In the genomic region with DNA sequence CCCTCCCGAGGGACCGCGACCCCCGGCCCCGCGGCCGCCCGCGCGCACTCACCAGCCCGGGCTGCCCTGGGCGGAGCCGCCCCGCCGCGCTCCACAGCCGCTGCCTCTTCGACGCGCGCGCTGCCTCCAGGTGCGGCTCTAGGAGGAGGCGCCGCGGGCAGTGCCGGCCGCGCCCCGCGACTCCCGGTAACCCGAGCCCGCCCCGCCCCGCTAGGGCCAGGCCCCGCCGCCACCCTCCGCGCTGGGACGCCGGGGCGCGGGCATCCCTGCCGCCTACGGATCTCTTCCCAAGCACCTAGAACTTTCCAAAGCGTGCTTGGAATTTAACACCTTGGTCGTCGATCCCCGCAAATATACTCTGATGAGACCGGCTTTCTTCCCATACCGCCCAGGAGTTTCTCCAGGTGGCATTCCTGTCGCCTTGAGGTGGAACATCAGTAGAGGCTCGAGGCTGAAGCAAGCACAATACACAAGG, we compare ENCODE assay signal across 8 cellular contexts. TPM values are rescaled to one million over a fixed set of nuclear protein-coding genes. Genes with fewer than 3 reads are reported as not detected.
DNase-seq lines count a peak whose midpoint lies in the region; ATAC-seq and TF ChIP-seq lines count a peak whose summit lies in the region.

A gene with protein sequence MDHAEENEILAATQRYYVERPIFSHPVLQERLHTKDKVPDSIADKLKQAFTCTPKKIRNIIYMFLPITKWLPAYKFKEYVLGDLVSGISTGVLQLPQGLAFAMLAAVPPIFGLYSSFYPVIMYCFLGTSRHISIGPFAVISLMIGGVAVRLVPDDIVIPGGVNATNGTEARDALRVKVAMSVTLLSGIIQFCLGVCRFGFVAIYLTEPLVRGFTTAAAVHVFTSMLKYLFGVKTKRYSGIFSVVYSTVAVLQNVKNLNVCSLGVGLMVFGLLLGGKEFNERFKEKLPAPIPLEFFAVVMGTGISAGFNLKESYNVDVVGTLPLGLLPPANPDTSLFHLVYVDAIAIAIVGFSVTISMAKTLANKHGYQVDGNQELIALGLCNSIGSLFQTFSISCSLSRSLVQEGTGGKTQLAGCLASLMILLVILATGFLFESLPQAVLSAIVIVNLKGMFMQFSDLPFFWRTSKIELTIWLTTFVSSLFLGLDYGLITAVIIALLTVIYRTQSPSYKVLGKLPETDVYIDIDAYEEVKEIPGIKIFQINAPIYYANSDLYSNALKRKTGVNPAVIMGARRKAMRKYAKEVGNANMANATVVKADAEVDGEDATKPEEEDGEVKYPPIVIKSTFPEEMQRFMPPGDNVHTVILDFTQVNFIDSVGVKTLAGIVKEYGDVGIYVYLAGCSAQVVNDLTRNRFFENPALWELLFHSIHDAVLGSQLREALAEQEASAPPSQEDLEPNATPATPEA (minus strand): TSS at position 162 of the 475 bp plus-strand sequence. CDS start 24,693 bp downstream, outside the sequence.

- WGBS in mesenchymal stem cell = 6% methylated on average over 34 of the region's 54 CpGs

- H3K27me3 Mint-ChIP-seq in chondrocyte (ENCODE audit: low read depth) = peaks cover 75% of the 10 kb centered on the region

- no peaks in the 10 kb centered on the region for H4K20me1 ChIP-seq in Karpas-422 (ENCODE audit: insufficient read depth, low read depth, low read length)

- no peak within 1 kb of the TSS for H3K14ac ChIP-seq in mesenchymal stem cell (ENCODE audit: low read length in 2 of 2)

- H3K9me2 ChIP-seq in Karpas-422 (replicated peaks; ENCODE audit: insufficient read depth, low read length) = no peaks in the 10 kb centered on the region

- TF ChIP-seq CTCF in GM12875 (IDR thresholded peaks at IDR 0.05; ENCODE audit: borderline replicate concordance, insufficient read depth, low read depth, low read length) = no peak
- no peak for TF ChIP-seq CTCF in chondrocyte (IDR thresholded peaks at IDR 0.05)

- H3K27me3 ChIP-seq in mesenchymal stem cell (ENCODE audit: control insufficient read depth in 1 of 2, insufficient read depth in 1 of 2, low read length in 2 of 2) = peaks cover 49 to 61% of the 10 kb centered on the region in 2 experiments
- H3K27me3 ChIP-seq in Karpas-422 (ENCODE audit: low read length) = 0 out of 2 replicates have a peak, but pooled peaks cover 3% of the 10 kb centered on the region

- H2BK5ac ChIP-seq in mesenchymal stem cell (ENCODE audit: low read depth, low read length, poor library complexity, severe bottlenecking) = no peak within 1 kb of the TSS

- ATAC-seq in HG02588 (IDR thresholded peaks at IDR 0.05; ENCODE audit: unreplicated experiment) = no peak

- no peak within 1 kb of the TSS for H2BK12ac ChIP-seq in mesenchymal stem cell (ENCODE audit: low read length in 2 of 2)

- no peak within 1 kb of the TSS for H3K27ac ChIP-seq in mesenchymal stem cell (ENCODE audit: low read length, poor library complexity, severe bottlenecking)
- H3K27ac ChIP-seq in Karpas-422 (ENCODE audit: low read length) = no peak within 1 kb of the TSS

- H3K9me3 Mint-ChIP-seq in chondrocyte (ENCODE audit: low read depth) = peaks cover 4% of the 10 kb centered on the region

- no peak within 1 kb of the TSS for H2BK120ac ChIP-seq in mesenchymal stem cell (ENCODE audit: low read depth, low read length)

- H2AK5ac ChIP-seq in mesenchymal stem cell (ENCODE audit: low read length, severe bottlenecking) = no peak within 1 kb of the TSS

- peaks cover 10% of the 10 kb centered on the region for H3K4me1 Mint-ChIP-seq in chondrocyte (ENCODE audit: low read depth)

- H3K9me3 ChIP-seq in mesenchymal stem cell (ENCODE audit: control insufficient read depth, low read length) (no peaks in the 10 kb centered on the region), Karpas-422 (ENCODE audit: low read length) (no peaks in the 10 kb centered on the region)

- peak within 1 kb of the TSS; percentile 39 for H2AFZ ChIP-seq in mesenchymal stem cell (ENCODE audit: low read depth, low read length)
- H2AFZ ChIP-seq in Karpas-422 (ENCODE audit: low read length) = no peak within 1 kb of the TSS

- H3K27ac Mint-ChIP-seq in chondrocyte (ENCODE audit: unreplicated experiment) = no peak within 1 kb of the TSS

- no peak within 1 kb of the TSS for H2BK15ac ChIP-seq in mesenchymal stem cell (ENCODE audit: low read depth, poor library complexity, severe bottlenecking)

- no peak within 1 kb of the TSS for H4K91ac ChIP-seq in mesenchymal stem cell (ENCODE audit: low read length)

- H3K4me2 ChIP-seq in mesenchymal stem cell (ENCODE audit: low read length, poor library complexity, severe bottlenecking) (peak within 1 kb of the TSS; percentile 79), Karpas-422 (ENCODE audit: low read depth, low read length, poor library complexity, severe bottlenecking) (no peak within 1 kb of the TSS)

- peak within 1 kb of the TSS; percentile 70 for H3K4me3 Mint-ChIP-seq in chondrocyte (ENCODE audit: unreplicated experiment)

- H3K36me3 Mint-ChIP-seq in chondrocyte (ENCODE audit: low read depth) = peaks cover 3% of the 10 kb centered on the region

- no peak within 1 kb of the TSS for H3K23ac ChIP-seq in mesenchymal stem cell (ENCODE audit: low read length in 2 of 2)

- peak within 1 kb of the TSS; percentile 5 for H3K4me3 ChIP-seq in GM12875 (ENCODE audit: low read depth, low read length)
- peak within 1 kb of the TSS; percentile 31 to 70 for H3K4me3 ChIP-seq in mesenchymal stem cell (ENCODE audit: insufficient read depth in 1 of 2, low read depth in 1 of 2, low read length in 2 of 2)
- H3K4me3 ChIP-seq in Karpas-422 (ENCODE audit: low read length) = no peak within 1 kb of the TSS

- peaks cover 10% of the 10 kb centered on the region for H3K4me1 ChIP-seq in mesenchymal stem cell (ENCODE audit: control insufficient read depth, insufficient read depth, low read depth, low read length)
- no peaks in the 10 kb centered on the region for H3K4me1 ChIP-seq in Karpas-422 (ENCODE audit: low read length)

- peak within 1 kb of the TSS; percentile 14 for H3K9ac ChIP-seq in mesenchymal stem cell (ENCODE audit: low read length)
- no peak within 1 kb of the TSS for H3K9ac ChIP-seq in Karpas-422 (ENCODE audit: low read length)

- no peak within 1 kb of the TSS for H4K8ac ChIP-seq in mesenchymal stem cell (ENCODE audit: low read length)

- H3K79me2 ChIP-seq in Karpas-422 (ENCODE audit: low read length) = no peaks in the 10 kb centered on the region

- H3K36me3 ChIP-seq in mesenchymal stem cell (ENCODE audit: control insufficient read depth in 1 of 2, insufficient read depth in 2 of 2, low read depth in 1 of 2, low read length in 2 of 2) (no peaks in the 10 kb centered on the region), Karpas-422 (ENCODE audit: insufficient read depth, low read length) (no peaks in the 10 kb centered on the region)

- no peak within 1 kb of the TSS for H3K4ac ChIP-seq in mesenchymal stem cell (ENCODE audit: low read depth in 1 of 2, low read length in 2 of 2)

- no peak within 1 kb of the TSS for H3K18ac ChIP-seq in mesenchymal stem cell (ENCODE audit: low read depth in 1 of 2, low read length in 2 of 2)

- no peaks in the 10 kb centered on the region for H3K79me1 ChIP-seq in mesenchymal stem cell (replicated peaks; ENCODE audit: low read length, poor library complexity, severe bottlenecking)

- peak; percentile 20 for DNase-seq in 8988T
- peak; percentile 19 for DNase-seq in NCI-H345 treated with DMSO at 0.1 percent for 48 hours (lab: John Stamatoyannopoulos, UW; ENCODE audit: unreplicated experiment)
- DNase-seq in chondrocyte (ENCODE audit: low spot score) = no peak
- DNase-seq in mesenchymal stem cell = no peak
- no peak for DNase-seq in Karpas-422
- DNase-seq in anterior cingulate cortex (lab: John Stamatoyannopoulos, UW) = no peak

RNA-seq across cellular contexts. Expression of the gene that starts here (rescaled TPM):
- not detected in 3 replicates for total RNA-seq in chondrocyte
- polyA plus RNA-seq in mesenchymal stem cell (2013, experiment 1 of 2) = not detected
- not detected for polyA plus RNA-seq in mesenchymal stem cell (2013, experiment 2 of 2)
- not detected in 2 replicates for total RNA-seq in Karpas-422 (2014; rRNA removed; shearing (Covaris generic); ENCODE audit: low replicate concordance)

Comparison
In these comparisons a context has a peak if more than half of its experiments do, and no peak if none do; other contexts are left out.
1. DNase-seq: peak in 8988T (single experiment) and NCI-H345 treated with DMSO at 0.1 percent for 48 hours (single experiment); none in chondrocyte (single experiment), mesenchymal stem cell (single experiment), Karpas-422 (single experiment) and anterior cingulate cortex (0 of 58).